ENCODE assay signal across 1 cellular context in genomic region chr7:2632717-2633537, GRCh38.
A peak's percentile ranks its signal among the peaks of the same experiment; 100 is the strongest.
TF ChIP-seq lines count a peak whose summit lies in the region.

No MANE protein-coding gene starts in this region.

TF ChIP-seq in GM12878, 131 proteins besides CTCF, POLR2A, EP300 and RAD21 (continued from another document and continues in another):
- no peak for TF ChIP-seq E4F1 (IDR thresholded peaks at IDR 0.05; ENCODE audit: borderline replicate concordance, partially characterized antibody)
- TF ChIP-seq KDM1A (IDR thresholded peaks at IDR 0.05; ENCODE audit: borderline replicate concordance): no peak
- no peak for TF ChIP-seq SUZ12 (IDR thresholded peaks at IDR 0.05; ENCODE audit: unreplicated experiment)
- TF ChIP-seq RELB (IDR thresholded peaks at IDR 0.05; ENCODE audit: low read depth): 0 out of 2 replicates have a peak, but pooled peaks have one; percentile 37
- TF ChIP-seq TARDBP (IDR thresholded peaks at IDR 0.05; ENCODE audit: borderline replicate concordance): no peak
- 0 out of 2 replicates have a peak, but pooled peaks have one; percentile 35 for TF ChIP-seq MLLT1 (IDR thresholded peaks at IDR 0.05)
- TF ChIP-seq BACH1 (IDR thresholded peaks at IDR 0.05; ENCODE audit: borderline replicate concordance): peak; percentile 86
- TF ChIP-seq CREM (IDR thresholded peaks at IDR 0.05; ENCODE audit: low read depth): peak; percentile 54; the same call in 1 of the 2 replicates
- TF ChIP-seq ATF2 (IDR thresholded peaks at IDR 0.05; ENCODE audit: low read length): no peak
- no peak for TF ChIP-seq PRDM15 (CRISPR knock-in tag; IDR thresholded peaks at IDR 0.05)
- TF ChIP-seq RAD51 (IDR thresholded peaks at IDR 0.05): no peak
- peak; percentile 8 for TF ChIP-seq SP1 (IDR thresholded peaks at IDR 0.05; ENCODE audit: low read depth, low read length)
- TF ChIP-seq SUPT20H (IDR thresholded peaks at IDR 0.05; ENCODE audit: borderline replicate concordance, control insufficient read depth, low read depth, low read length): no peak
- TF ChIP-seq EED (IDR thresholded peaks at IDR 0.05; ENCODE audit: low read depth): peak; percentile 34; the same call in 1 of the 2 replicates
- TF ChIP-seq ZZZ3 (IDR thresholded peaks at IDR 0.05; ENCODE audit: control insufficient read depth, insufficient read length, low read depth): no peak
- no peak for TF ChIP-seq HDAC2 (IDR thresholded peaks at IDR 0.05)
- TF ChIP-seq ATF3 (IDR thresholded peaks at IDR 0.05; ENCODE audit: borderline replicate concordance, extremely low read depth, low read depth, low read length): no peak
- 0 out of 2 replicates have a peak, but pooled peaks have one; percentile 8 for TF ChIP-seq TCF12 (IDR thresholded peaks at IDR 0.05; ENCODE audit: low read depth, low read length)
- TF ChIP-seq MAX (IDR thresholded peaks at IDR 0.05; ENCODE audit: low read depth, low read length): no peak
- no peak for TF ChIP-seq SMAD1 (IDR thresholded peaks at IDR 0.05; ENCODE audit: low read depth, partially characterized antibody)
- TF ChIP-seq SIX5 (IDR thresholded peaks at IDR 0.05; ENCODE audit: low read depth, low read length, severe bottlenecking): no peak
- no peak for TF ChIP-seq SREBF1 (IDR thresholded peaks at IDR 0.05; ENCODE audit: low read length)
- peak; percentile 91 for TF ChIP-seq GATAD2B (conservative IDR thresholded peaks at IDR 0.05; ENCODE audit: low read depth)
- TF ChIP-seq ASH2L (IDR thresholded peaks at IDR 0.05; ENCODE audit: borderline replicate concordance, low read depth): no peak
- no peak; the same call in 1 of the 2 replicates for TF ChIP-seq MEF2A (IDR thresholded peaks at IDR 0.05; ENCODE audit: insufficient read depth, low read depth, low read length)
- TF ChIP-seq EGR1 (IDR thresholded peaks at IDR 0.05; ENCODE audit: borderline replicate concordance in 1 of 2, low read depth in 2 of 2, low read length in 2 of 2): peak in 1 of 2 experiments; percentile 82; a peak in 2 of 3 replicates
- no peak for TF ChIP-seq ZBTB33 (IDR thresholded peaks at IDR 0.05)
- TF ChIP-seq POU2F2 (IDR thresholded peaks at IDR 0.05; ENCODE audit: borderline replicate concordance, low read depth, low read length): no peak
- TF ChIP-seq ZNF592 (IDR thresholded peaks at IDR 0.05): no peak
- TF ChIP-seq HDGF (IDR thresholded peaks at IDR 0.05): no peak
- TF ChIP-seq NKRF (conservative IDR thresholded peaks at IDR 0.05): no peak
- TF ChIP-seq BHLHE40 (IDR thresholded peaks at IDR 0.05; ENCODE audit: borderline replicate concordance in 1 of 2, low read depth in 2 of 2, low read length in 1 of 2): peak in 1 of 2 experiments; percentile 59; a peak in 2 of 4 replicates
- TF ChIP-seq MYC (IDR thresholded peaks at IDR 0.05; ENCODE audit: insufficient read depth, insufficient read length, insufficient replicate concordance, low read length, severe bottlenecking): no peak
- no peak for TF ChIP-seq NR2C2 (IDR thresholded peaks at IDR 0.05; ENCODE audit: borderline replicate concordance, control insufficient read depth, insufficient read length, low read depth)
- TF ChIP-seq ZNF217 (IDR thresholded peaks at IDR 0.05): no peak
- TF ChIP-seq POLR2AphosphoS5 (IDR thresholded peaks at IDR 0.05; ENCODE audit: low read length): no peak
